21 cellular contexts compared by ENCODE assay signal in the genomic region with DNA sequence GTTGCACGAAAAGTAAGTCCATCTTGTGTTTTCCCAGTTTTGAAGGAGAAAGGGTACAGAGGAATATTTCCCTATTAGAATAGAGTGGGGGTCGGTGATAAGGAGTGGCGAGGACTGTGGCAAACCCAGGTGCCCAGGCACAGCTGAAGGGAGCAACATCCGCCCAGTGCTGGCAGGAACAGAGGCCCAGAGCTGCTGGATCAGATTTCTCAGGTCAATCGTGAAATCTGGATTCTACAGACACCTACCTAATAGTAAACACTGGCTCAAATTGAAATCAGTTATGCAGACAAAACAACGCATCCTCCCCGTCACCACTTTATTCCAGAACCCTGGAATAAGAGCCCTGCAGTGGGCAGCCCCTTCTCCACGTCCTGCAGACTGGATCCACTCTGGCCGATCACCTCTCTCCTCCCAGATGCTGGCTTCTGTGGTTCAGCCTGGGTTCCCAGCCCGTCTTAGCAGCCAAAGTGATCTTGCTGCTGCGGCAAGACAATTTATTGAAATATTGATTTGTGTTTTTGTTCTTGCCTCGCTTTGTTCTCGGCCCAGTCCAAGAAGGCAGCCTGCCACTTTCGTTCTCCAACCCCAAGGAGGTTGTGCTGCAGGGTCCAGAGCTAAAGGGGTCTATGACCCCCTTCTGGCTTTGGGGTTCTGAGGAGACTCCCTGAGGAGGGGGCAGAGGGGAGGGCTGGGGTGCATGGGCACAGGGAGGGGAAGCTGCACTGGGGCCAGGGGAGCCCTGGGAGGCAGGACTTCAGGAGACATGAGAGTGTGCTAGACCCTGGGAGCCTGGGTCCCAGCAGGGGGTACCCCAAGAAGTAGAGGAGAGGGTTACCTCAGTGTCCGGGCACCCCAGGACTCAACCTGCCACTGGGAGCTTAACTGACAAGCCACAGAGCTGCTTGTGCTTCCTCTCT.
A peak's percentile ranks its signal among the peaks of the same experiment; 100 is the strongest.
DNase-seq lines count a peak whose midpoint lies in the region; ATAC-seq, FAIRE-seq and TF ChIP-seq lines count a peak whose summit lies in the region.
"Had no signal": no experiment of that assay in that cellular context is flagged by ENCODE, and none has a peak within 500 bp of the region (broad histone marks: within the 10 kb centered on the region; RNA-seq: fewer than 3 reads in every experiment).

No MANE protein-coding gene starts in this region.

- H4K20me1 ChIP-seq in HepG2 (ENCODE audit: insufficient read depth, low read length), result no peaks in the 10 kb centered on the region
- peaks cover 24% of the 10 kb centered on the region for H4K20me1 ChIP-seq in osteoblast (ENCODE audit: insufficient read depth, low read length)
- H4K20me1 ChIP-seq in mammary epithelial cell (ENCODE audit: insufficient read depth, low read length), result no peaks in the 10 kb centered on the region

- TF ChIP-seq POLR2A in right lobe of liver (IDR thresholded peaks at IDR 0.05), result no peak
- TF ChIP-seq POLR2A in HepG2 (IDR thresholded peaks at IDR 0.05; ENCODE audit: insufficient read depth in 1 of 2, low read depth in 2 of 2, low read length in 2 of 2), result no peak

- H3K9ac ChIP-seq in HepG2 (ENCODE audit: insufficient read depth, low read depth, low read length), result no peak overlapping the region
- no peak overlapping the region for H3K9ac ChIP-seq in mammary epithelial cell (ENCODE audit: insufficient read depth, low read length)
- H3K9ac ChIP-seq: KMS-11 had no signal

- BruUV-seq in HepG2 (replicated peaks; lab: Mats Ljungman, UMichigan), result no TSS peak
- BruUV-seq in mammary epithelial cell (replicated peaks; lab: Mats Ljungman, UMichigan), result no TSS peak

- CTCF ChIA-PET in activated CD8-positive, alpha-beta memory T cell treated with anti-CD3 and anti-CD28 coated beads, Interleukin-2, amount 10 ng/mL, durations not matched to agents 7 days and 5 days (lab: Charles Lee), result no interaction called here
- CTCF ChIA-PET in HepG2 (lab: Yijun Ruan, JAX; ENCODE audit: low intra/inter-chr PET ratio, low total read pairs), result no interaction called here
- CTCF ChIA-PET in mammary epithelial cell (lab: Charles Lee; ENCODE audit: low non-redundant PET), result no interaction called here

- H3K4me3 ChIP-seq in right lobe of liver (no peak overlapping the region), HepG2 (replicated peaks in 1 of 3; ENCODE audit: insufficient read depth in 1 of 3, low read depth in 2 of 3, low read length in 3 of 3) (no peak overlapping the region), osteoblast (ENCODE audit: insufficient read depth, low read length) (no peak overlapping the region), mammary epithelial cell (replicated peaks in 1 of 3; ENCODE audit: insufficient read depth in 1 of 3, low read depth in 2 of 3, low read length in 3 of 3) (no peak overlapping the region)

- H3K4me2 ChIP-seq in HepG2 (ENCODE audit: low read depth, low read length) (no peak overlapping the region), osteoblast (ENCODE audit: insufficient read depth, low read length) (no peak overlapping the region), mammary epithelial cell (ENCODE audit: insufficient read depth, low read depth, low read length) (no peak overlapping the region)
- H3K4me2 ChIP-seq: KMS-11 had no signal

- no peak for TF ChIP-seq RAD21 in HepG2 (CRISPR knock-in tag; IDR thresholded peaks at IDR 0.05)

- POLR2A ChIA-PET in HepG2 (lab: Yijun Ruan, JAX), result no interaction called here

- no peak overlapping the region for H3K27ac Mint-ChIP-seq in activated CD8-positive, alpha-beta memory T cell treated with anti-CD3 and anti-CD28 coated beads, Interleukin-2, amount 10 ng/mL, durations not matched to agents 7 days and 5 days
- H3K27ac Mint-ChIP-seq in activated T-helper 2 cell treated with anti-CD3 and anti-CD28 coated beads, Interferon-gamma antibody, Interleukin-2, Interleukin-4, amounts not matched to agents 10 μg/mL and 5 μg/mL and 100 μg/mL, durations not matched to agents 14 hours and 24 hours and 36 hours, result no peak overlapping the region

- TF ChIP-seq EP300 in HepG2 (IDR thresholded peaks at IDR 0.05; ENCODE audit: low read depth in 2 of 2, low read length in 2 of 2) (no peak), HepG2 (CRISPR knock-in tag; IDR thresholded peaks at IDR 0.05; ENCODE audit: borderline replicate concordance) (no peak)

- in situ Hi-C loops in HepG2 (cut with HindIII; ENCODE audit: extremely low pct_ligation_motif_present, low pct_unique_long_range_greater_than_20kb) (no loop called here), mammary epithelial cell (cut with MboI; ENCODE audit: low sequenced_read_pairs in 2 of 2) (no loop called here)

- H3K4me3 Mint-ChIP-seq in activated CD8-positive, alpha-beta memory T cell treated with anti-CD3 and anti-CD28 coated beads, Interleukin-2, amount 10 ng/mL, durations not matched to agents 7 days and 5 days, result no peak overlapping the region
- no peak overlapping the region for H3K4me3 Mint-ChIP-seq in activated T-helper 2 cell treated with anti-CD3 and anti-CD28 coated beads, Interferon-gamma antibody, Interleukin-2, Interleukin-4, amounts not matched to agents 10 μg/mL and 5 μg/mL and 100 μg/mL, durations not matched to agents 14 hours and 24 hours and 36 hours (ENCODE audit: low read depth)

- no peaks in the 10 kb centered on the region for H3K79me2 ChIP-seq in HepG2 (ENCODE audit: insufficient read depth, low read length)
- peaks cover 31% of the 10 kb centered on the region for H3K79me2 ChIP-seq in osteoblast (ENCODE audit: insufficient read depth, low read length)
- no peaks in the 10 kb centered on the region for H3K79me2 ChIP-seq in mammary epithelial cell (ENCODE audit: insufficient read depth, low read length)

- H3K27me3 ChIP-seq in right lobe of liver (no peaks in the 10 kb centered on the region), HepG2 (ENCODE audit: control insufficient read depth in 1 of 2, insufficient read depth in 2 of 2, low read length in 2 of 2) (peaks cover 3 to 14% of the 10 kb centered on the region in 2 experiments; a peak in 3 of 5 replicates), osteoblast (ENCODE audit: insufficient read depth, low read length) (no peaks in the 10 kb centered on the region), mammary epithelial cell (ENCODE audit: insufficient read depth, low read length) (no peaks in the 10 kb centered on the region)

- H3K9me3 Mint-ChIP-seq in activated CD8-positive, alpha-beta memory T cell treated with anti-CD3 and anti-CD28 coated beads, Interleukin-2, amount 10 ng/mL, durations not matched to agents 7 days and 5 days (ENCODE audit: low read depth), result peaks cover 10% of the 10 kb centered on the region
- H3K9me3 Mint-ChIP-seq in activated T-helper 2 cell treated with anti-CD3 and anti-CD28 coated beads, Interferon-gamma antibody, Interleukin-2, Interleukin-4, amounts not matched to agents 10 μg/mL and 5 μg/mL and 100 μg/mL, durations not matched to agents 14 hours and 24 hours and 36 hours, result peaks cover 6% of the 10 kb centered on the region

- peak; percentile 3 for DNase-seq in activated CD8-positive, alpha-beta memory T cell treated with anti-CD3 and anti-CD28 coated beads, Interleukin-2, amount 50 U/mL, for 4 hours
- DNase-seq in activated CD8-positive, alpha-beta memory T cell treated with anti-CD3 and anti-CD28 coated beads, Interleukin-2, amount 10 ng/mL, durations not matched to agents 7 days and 5 days, result no peak
- DNase-seq in right lobe of liver (peak in 2 of 3 donors; percentile 36 to 46), HepG2 (ENCODE audit: low spot score) (no peak), osteoblast (ENCODE audit: insufficient read length, low spot score, missing footprints) (peak; percentile 41), NOMO-1 treated with DMSO at 0.1 percent for 48 hours (lab: John Stamatoyannopoulos, UW; ENCODE audit: unreplicated experiment) (no peak), mammary epithelial cell (no peak)
- DNase-seq in activated T-helper 2 cell treated with anti-CD3 and anti-CD28 coated beads, Interferon-gamma antibody, Interleukin-2, Interleukin-4, amounts not matched to agents 10 μg/mL and 5 μg/mL and 100 μg/mL, durations not matched to agents 14 hours and 24 hours and 36 hours (ENCODE audit: low spot score), result no peak
- DNase-seq: AML-193, DMS 273 treated with DMSO at 0.1 percent for 48 hours, DND-41, H7, NCI-H1417 treated with DMSO at 0.1 percent for 48 hours, NCI-H187 treated with DMSO at 0.1 percent for 48 hours, NCI-H2227 treated with DMSO at 0.1 percent for 48 hours, NCI-H510A treated with DMSO at 0.1 percent for 48 hours, NCI-H774, OCI-M1 had no signal

- H3K36me3 Mint-ChIP-seq in activated CD8-positive, alpha-beta memory T cell treated with anti-CD3 and anti-CD28 coated beads, Interleukin-2, amount 10 ng/mL, durations not matched to agents 7 days and 5 days, result no peaks in the 10 kb centered on the region
- H3K36me3 Mint-ChIP-seq in activated T-helper 2 cell treated with anti-CD3 and anti-CD28 coated beads, Interferon-gamma antibody, Interleukin-2, Interleukin-4, amounts not matched to agents 10 μg/mL and 5 μg/mL and 100 μg/mL, durations not matched to agents 14 hours and 24 hours and 36 hours (ENCODE audit: low read depth), result no peaks in the 10 kb centered on the region

- no peaks in the 10 kb centered on the region for H3K4me1 Mint-ChIP-seq in activated CD8-positive, alpha-beta memory T cell treated with anti-CD3 and anti-CD28 coated beads, Interleukin-2, amount 10 ng/mL, durations not matched to agents 7 days and 5 days
- H3K4me1 Mint-ChIP-seq in activated T-helper 2 cell treated with anti-CD3 and anti-CD28 coated beads, Interferon-gamma antibody, Interleukin-2, Interleukin-4, amounts not matched to agents 10 μg/mL and 5 μg/mL and 100 μg/mL, durations not matched to agents 14 hours and 24 hours and 36 hours (ENCODE audit: low read depth), result no peaks in the 10 kb centered on the region

- 67% methylated on average over 11 of the region's 15 CpGs for WGBS in right lobe of liver (ENCODE audit: insufficient coverage, low coverage, low lambda C conversion rate, missing lambda C conversion rate)
- 30% methylated on average over 12 of the region's 15 CpGs for WGBS in HepG2 (ENCODE audit: low lambda C conversion rate)
- 67% methylated on average over 14 of the region's 15 CpGs for WGBS in mammary epithelial cell (ENCODE audit: low coverage, missing lambda C conversion rate)

- dilution Hi-C loops in mammary epithelial cell (cut with HindIII; ENCODE audit: low sequenced_read_pairs), result no loop called here

- no peak for TF ChIP-seq CTCF in right lobe of liver (IDR thresholded peaks at IDR 0.05)
- TF ChIP-seq CTCF in HepG2 (CRISPR knock-in tag; IDR thresholded peaks at IDR 0.05), result no peak
- no peak for TF ChIP-seq CTCF in osteoblast (IDR thresholded peaks at IDR 0.05; ENCODE audit: extremely low read depth, low read depth, low read length)
- no peak for TF ChIP-seq CTCF in mammary epithelial cell (conservative IDR thresholded peaks at IDR 0.05 in 1 of 2, IDR thresholded peaks at IDR 0.05 in 1 of 2; ENCODE audit: extremely low read depth in 1 of 2, insufficient read depth in 1 of 2, low read depth in 1 of 2, low read length in 2 of 2)

- H3K9me3 ChIP-seq in right lobe of liver, result no peaks in the 10 kb centered on the region
- H3K9me3 ChIP-seq in HepG2 (ENCODE audit: low read length), result no peaks in the 10 kb centered on the region; the same call in none of the 2 replicates
- no peaks in the 10 kb centered on the region for H3K9me3 ChIP-seq in osteoblast (ENCODE audit: low read depth, low read length)
- H3K9me3 ChIP-seq in mammary epithelial cell (replicated peaks; ENCODE audit: insufficient read depth, low read length), result peaks cover 81% of the 10 kb centered on the region

- no peaks in the 10 kb centered on the region for H3K27me3 Mint-ChIP-seq in activated CD8-positive, alpha-beta memory T cell treated with anti-CD3 and anti-CD28 coated beads, Interleukin-2, amount 10 ng/mL, durations not matched to agents 7 days and 5 days
- no peaks in the 10 kb centered on the region for H3K27me3 Mint-ChIP-seq in activated T-helper 2 cell treated with anti-CD3 and anti-CD28 coated beads, Interferon-gamma antibody, Interleukin-2, Interleukin-4, amounts not matched to agents 10 μg/mL and 5 μg/mL and 100 μg/mL, durations not matched to agents 14 hours and 24 hours and 36 hours (ENCODE audit: low read depth)

- no peak overlapping the region for H3K27ac ChIP-seq in right lobe of liver
- H3K27ac ChIP-seq in HepG2 (ENCODE audit: extremely low read length, insufficient read depth, low read length), result no peak overlapping the region
- no peak overlapping the region for H3K27ac ChIP-seq in osteoblast (ENCODE audit: low read depth, low read length)
- H3K27ac ChIP-seq in mammary epithelial cell (ENCODE audit: insufficient read depth, low read depth, low read length), result no peak overlapping the region
- H3K27ac ChIP-seq: 22Rv1, C4-2B, KMS-11 had no signal

- H3K4me1 ChIP-seq in right lobe of liver (peaks cover 0 to 8% (median 0%) of the 10 kb centered on the region in 4 donors), HepG2 (ENCODE audit: insufficient read depth, low read length) (no peaks in the 10 kb centered on the region), osteoblast (ENCODE audit: insufficient read depth, low read length) (peaks cover 7% of the 10 kb centered on the region), mammary epithelial cell (ENCODE audit: insufficient read depth, low read length) (no peaks in the 10 kb centered on the region)

- intact Hi-C loops in right lobe of liver (cut with DNase I) (no loop called here), HepG2 (cut with micrococcal nuclease; ENCODE audit: unreplicated experiment) (loop anchor here (10.0 kb wide), 1 partner anchor 101 kb away; no protein-coding TSS in a partner anchor), mammary epithelial cell (cut with micrococcal nuclease) (no loop called here)
- intact Hi-C loops in activated T-helper 2 cell treated with anti-CD3 and anti-CD28 coated beads, Interferon-gamma antibody, Interleukin-2, Interleukin-4, amounts not matched to agents 10 μg/mL and 5 μg/mL and 100 μg/mL, durations not matched to agents 14 hours and 24 hours and 36 hours (cut with micrococcal nuclease), result no loop called here

- H2AFZ ChIP-seq in HepG2 (ENCODE audit: low read length), result no peak overlapping the region
- no peak overlapping the region for H2AFZ ChIP-seq in osteoblast (ENCODE audit: low read length)
- H2AFZ ChIP-seq in mammary epithelial cell (ENCODE audit: low read depth, low read length), result no peak overlapping the region

- ATAC-seq in activated CD8-positive, alpha-beta memory T cell treated with anti-CD3 and anti-CD28 coated beads, Interleukin-2, amount 10 ng/mL, durations not matched to agents 7 days and 5 days, result no peak
- ATAC-seq in right lobe of liver, result no peak
- no peak for ATAC-seq in HepG2

- FAIRE-seq in HepG2 (lab: Jason Lieb, UNC), result no peak

- H3K36me3 ChIP-seq in right lobe of liver (no peaks in the 10 kb centered on the region), HepG2 (replicated peaks in 1 of 2; ENCODE audit: control insufficient read depth in 1 of 2, insufficient read depth in 2 of 2, low read length in 2 of 2) (no peaks in the 10 kb centered on the region), osteoblast (ENCODE audit: insufficient read depth, low read length) (peaks cover 23% of the 10 kb centered on the region), mammary epithelial cell (ENCODE audit: insufficient read depth, low read length) (no peaks in the 10 kb centered on the region)

Comparison
In these comparisons a context has a peak if more than half of its experiments do, and no peak if none do; other contexts are left out.
1. DNase-seq: peak in activated CD8-positive, alpha-beta memory T cell treated with anti-CD3 and anti-CD28 coated beads, Interleukin-2, amount 50 U/mL, for 4 hours (single experiment), right lobe of liver (2 of 3) and osteoblast (single experiment); none in activated CD8-positive, alpha-beta memory T cell treated with anti-CD3 and anti-CD28 coated beads, Interleukin-2, amount 10 ng/mL, durations not matched to agents 7 days and 5 days (single experiment), HepG2 (single experiment), NOMO-1 treated with DMSO at 0.1 percent for 48 hours (single experiment), activated T-helper 2 cell treated with anti-CD3 and anti-CD28 coated beads, Interferon-gamma antibody, Interleukin-2, Interleukin-4, amounts not matched to agents 10 μg/mL and 5 μg/mL and 100 μg/mL, durations not matched to agents 14 hours and 24 hours and 36 hours (single experiment) and mammary epithelial cell (single experiment).